Comparison of ENCODE assay signal across 18 cellular contexts in the genomic region with DNA sequence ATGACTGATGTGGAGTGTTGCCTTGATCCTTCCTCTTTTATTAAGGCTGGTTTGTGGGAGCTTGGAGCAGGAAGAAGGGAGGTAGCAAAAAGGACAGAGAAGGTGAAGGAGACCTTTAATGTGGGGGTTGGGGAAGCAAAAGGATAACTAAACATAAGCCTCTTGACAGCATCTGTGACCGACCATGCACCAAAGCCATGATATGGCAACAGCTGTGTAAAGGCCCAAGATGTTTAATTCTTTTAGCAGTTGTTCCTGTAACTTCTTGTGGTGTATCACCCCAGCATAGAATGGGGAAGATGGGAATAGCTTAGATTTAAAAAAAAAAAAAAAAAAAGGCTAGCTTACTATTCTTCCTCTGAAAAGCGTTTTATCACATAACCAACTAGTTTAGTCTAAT.
A peak's percentile ranks its signal among the peaks of the same experiment; 100 is the strongest.
DNase-seq lines count a peak whose midpoint lies in the region; ATAC-seq and TF ChIP-seq lines count a peak whose summit lies in the region.
"Had no signal": no experiment of that assay in that cellular context is flagged by ENCODE, and none has a peak within 500 bp of the region (broad histone marks: within the 10 kb centered on the region; RNA-seq: fewer than 3 reads in every experiment).

No MANE protein-coding gene starts in this region.

- peaks cover 2% of the 10 kb centered on the region; the same call in 1 of the 3 replicates for H3K4me1 Mint-ChIP-seq in GM23338
- H3K4me1 Mint-ChIP-seq in memory B cell, result peaks cover 10% of the 10 kb centered on the region

- no peak overlapping the region for H3K4me3 Mint-ChIP-seq in GM23338
- no peak overlapping the region for H3K4me3 Mint-ChIP-seq in memory B cell
- H3K4me3 Mint-ChIP-seq: CD4-positive, alpha-beta T cell; IgD-negative memory B cell had no signal

- H3F3A ChIP-seq in GM23338 (replicated peaks; ENCODE audit: low read depth), result no peaks in the 10 kb centered on the region

- H3K4me1 ChIP-seq in GM23338 (ENCODE audit: insufficient read depth), result no peaks in the 10 kb centered on the region
- H3K4me1 ChIP-seq in stomach smooth muscle (ENCODE audit: control insufficient read depth, insufficient read depth, low read length), result peaks cover 15% of the 10 kb centered on the region

- H3K4me3 ChIP-seq in GM23338, result no peak overlapping the region
- H3K4me3 ChIP-seq in stomach smooth muscle (ENCODE audit: low read length in 2 of 2), result no peak overlapping the region
- H3K4me3 ChIP-seq: GM23248 had no signal

- H3K9me3 ChIP-seq in stomach smooth muscle (ENCODE audit: control insufficient read depth in 2 of 2, low read length in 2 of 2), result no peaks in the 10 kb centered on the region

- no peaks in the 10 kb centered on the region for H3K79me2 ChIP-seq in GM23338 (replicated peaks; ENCODE audit: insufficient read depth)

- DNase-seq in GM23338 (ENCODE audit: low spot score) (no peak), NCI-H82 (lab: John Stamatoyannopoulos, UW) (peak; percentile 87), memory B cell (ENCODE audit: low spot score in 2 of 2) (no peak), GOT3 (lab: John Stamatoyannopoulos, UW) (no peak), EL (no peak)
- DNase-seq in activated naive CD4-positive, alpha-beta T cell treated with anti-CD3 and anti-CD28 coated beads, Interleukin-2, amount 50 U/mL, for 16 hours, result no peak
- DNase-seq: ACHN; CD4-positive, alpha-beta T cell; DMS79 treated with DMSO at 0.1 percent for 48 hours; GDM1; GM23248; NCI-H1436; NCI-H2081 treated with DMSO at 0.1 percent for 48 hours; NCI-H69; SIG-M5 had no signal

- H3K27ac ChIP-seq in GM23338 (ENCODE audit: low read depth), result 0 out of 2 replicates have a peak overlapping the region, but pooled peaks have one; percentile 9
- peak overlapping the region; percentile 66 for H3K27ac ChIP-seq in stomach smooth muscle (ENCODE audit: low read length)
- H3K27ac ChIP-seq: GM23248 had no signal

- H3K9me2 ChIP-seq in GM23338 (ENCODE audit: insufficient read depth), result no peaks in the 10 kb centered on the region

- H3K36me3 ChIP-seq in GM23338 (ENCODE audit: insufficient read depth), result no peaks in the 10 kb centered on the region
- H3K36me3 ChIP-seq in stomach smooth muscle (ENCODE audit: control insufficient read depth in 2 of 2, insufficient read depth in 2 of 2, low read length in 2 of 2), result peaks cover 2 to 3% of the 10 kb centered on the region in 2 donors

- H3K27me3 ChIP-seq in GM23338 (ENCODE audit: insufficient read depth) (no peaks in the 10 kb centered on the region), stomach smooth muscle (ENCODE audit: control insufficient read depth in 1 of 2, insufficient read depth in 2 of 2, low read length in 2 of 2) (no peaks in the 10 kb centered on the region)

- H3K9ac ChIP-seq in stomach smooth muscle (ENCODE audit: low read length in 2 of 2), result no peak overlapping the region
- H3K9ac ChIP-seq: GM23248 had no signal

- H3K27me3 Mint-ChIP-seq in GM23338 (ENCODE audit: insufficient read depth, low read depth, poor library complexity) (peaks cover 2% of the 10 kb centered on the region), memory B cell (no peaks in the 10 kb centered on the region)
- H3K27me3 Mint-ChIP-seq: CD4-positive, alpha-beta T cell; IgD-negative memory B cell had no signal

- TF ChIP-seq CTCF in GM23338 (conservative IDR thresholded peaks at IDR 0.05; ENCODE audit: low read depth in 2 of 2), result no peak

- ATAC-seq in GM23338, result no peak
- ATAC-seq in memory B cell (ENCODE audit: low read depth), result no peak
- ATAC-seq: Panc1 had no signal

- H3K9me3 Mint-ChIP-seq in GM23338 (no peaks in the 10 kb centered on the region), memory B cell (no peaks in the 10 kb centered on the region)
- H3K9me3 Mint-ChIP-seq: CD4-positive, alpha-beta T cell; IgD-negative memory B cell had no signal

- H3K27ac Mint-ChIP-seq in GM23338 (peak overlapping the region; percentile 14; the same call in 1 of the 2 replicates), memory B cell (peak overlapping the region; percentile 28)

- no peak overlapping the region for H2AFZ ChIP-seq in GM23338
- H2AFZ ChIP-seq: GM23248 had no signal

- H4K20me1 ChIP-seq in GM23338 (replicated peaks; ENCODE audit: insufficient read depth), result peaks cover 5% of the 10 kb centered on the region

- H3K4me2 ChIP-seq in GM23338, result no peak overlapping the region

- no peaks in the 10 kb centered on the region for H3K36me3 Mint-ChIP-seq in GM23338 (ENCODE audit: low read depth)
- H3K36me3 Mint-ChIP-seq in memory B cell, result peaks cover 35% of the 10 kb centered on the region

TF ChIP-seq in GM23338, 12 proteins besides CTCF, POLR2A, EP300 and RAD21 (continues in another document):
- TF ChIP-seq POLR2AphosphoS5 (IDR thresholded peaks at IDR 0.05; ENCODE audit: low read depth) (no peak), ZNF331 (CRISPR knock-in tag; IDR thresholded peaks at IDR 0.05; ENCODE audit: low read depth) (no peak), JUNB (IDR thresholded peaks at IDR 0.05; ENCODE audit: unreplicated experiment) (no peak), ETS1 (IDR thresholded peaks at IDR 0.05) (no peak), NANOG (IDR thresholded peaks at IDR 0.05; ENCODE audit: borderline replicate concordance) (no peak)
- TF ChIP-seq, protein P1, sequence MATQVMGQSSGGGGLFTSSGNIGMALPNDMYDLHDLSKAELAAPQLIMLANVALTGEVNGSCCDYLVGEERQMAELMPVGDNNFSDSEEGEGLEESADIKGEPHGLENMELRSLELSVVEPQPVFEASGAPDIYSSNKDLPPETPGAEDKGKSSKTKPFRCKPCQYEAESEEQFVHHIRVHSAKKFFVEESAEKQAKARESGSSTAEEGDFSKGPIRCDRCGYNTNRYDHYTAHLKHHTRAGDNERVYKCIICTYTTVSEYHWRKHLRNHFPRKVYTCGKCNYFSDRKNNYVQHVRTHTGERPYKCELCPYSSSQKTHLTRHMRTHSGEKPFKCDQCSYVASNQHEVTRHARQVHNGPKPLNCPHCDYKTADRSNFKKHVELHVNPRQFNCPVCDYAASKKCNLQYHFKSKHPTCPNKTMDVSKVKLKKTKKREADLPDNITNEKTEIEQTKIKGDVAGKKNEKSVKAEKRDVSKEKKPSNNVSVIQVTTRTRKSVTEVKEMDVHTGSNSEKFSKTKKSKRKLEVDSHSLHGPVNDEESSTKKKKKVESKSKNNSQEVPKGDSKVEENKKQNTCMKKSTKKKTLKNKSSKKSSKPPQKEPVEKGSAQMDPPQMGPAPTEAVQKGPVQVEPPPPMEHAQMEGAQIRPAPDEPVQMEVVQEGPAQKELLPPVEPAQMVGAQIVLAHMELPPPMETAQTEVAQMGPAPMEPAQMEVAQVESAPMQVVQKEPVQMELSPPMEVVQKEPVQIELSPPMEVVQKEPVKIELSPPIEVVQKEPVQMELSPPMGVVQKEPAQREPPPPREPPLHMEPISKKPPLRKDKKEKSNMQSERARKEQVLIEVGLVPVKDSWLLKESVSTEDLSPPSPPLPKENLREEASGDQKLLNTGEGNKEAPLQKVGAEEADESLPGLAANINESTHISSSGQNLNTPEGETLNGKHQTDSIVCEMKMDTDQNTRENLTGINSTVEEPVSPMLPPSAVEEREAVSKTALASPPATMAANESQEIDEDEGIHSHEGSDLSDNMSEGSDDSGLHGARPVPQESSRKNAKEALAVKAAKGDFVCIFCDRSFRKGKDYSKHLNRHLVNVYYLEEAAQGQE (IDR thresholded peaks at IDR 0.05; ENCODE audit: unreplicated experiment), result no peak
